Comparison of ENCODE assay signal across 9 cellular contexts in genomic region chr16:20903116-20903888, GRCh38. TPM values are rescaled to one million over a fixed set of nuclear protein-coding genes. Genes with fewer than 3 reads are reported as not detected.
A peak's percentile ranks its signal among the peaks of the same experiment; 100 is the strongest.
DNase-seq lines count a peak whose midpoint lies in the region; ATAC-seq, FAIRE-seq and TF ChIP-seq lines count a peak whose summit lies in the region.
"Had no signal": no experiment of that assay in that cellular context is flagged by ENCODE, and none has a peak within 500 bp of the region (broad histone marks: within the 10 kb centered on the region; RNA-seq: fewer than 3 reads in every experiment).

No MANE protein-coding gene starts in this region.

- H3K9ac ChIP-seq in PC-3 (ENCODE audit: low read length), result no peak overlapping the region
- H3K9ac ChIP-seq in endothelial cell of umbilical vein (replicated peaks; ENCODE audit: extremely low read depth, insufficient read depth, low read length), result peak overlapping the region; percentile 95
- H3K9ac ChIP-seq in skeletal muscle satellite cell (ENCODE audit: low read depth, low read length), result no peak overlapping the region

- no peaks in the 10 kb centered on the region for H3K27me3 ChIP-seq in GM06990 (replicated peaks; ENCODE audit: control insufficient read depth, insufficient read depth, low read length)
- H3K27me3 ChIP-seq in PC-3 (ENCODE audit: low read length), result no peaks in the 10 kb centered on the region
- H3K27me3 ChIP-seq in endothelial cell of umbilical vein (ENCODE audit: control insufficient read depth in 2 of 2, insufficient read depth in 2 of 2, low read length in 2 of 2), result no peaks in the 10 kb centered on the region
- no peaks in the 10 kb centered on the region for H3K27me3 ChIP-seq in skeletal muscle satellite cell (ENCODE audit: control insufficient read depth, insufficient read depth, low read length)

- H3K4me1 ChIP-seq in PC-3 (ENCODE audit: insufficient read depth, low read length) (peaks cover 79% of the 10 kb centered on the region), endothelial cell of umbilical vein (ENCODE audit: control insufficient read depth, extremely low read depth, insufficient read depth, low read length) (peaks cover 74% of the 10 kb centered on the region), skeletal muscle satellite cell (ENCODE audit: control insufficient read depth, insufficient read depth, low read length) (peaks cover 71% of the 10 kb centered on the region)

- peak overlapping the region; percentile 71 for H3K4me2 ChIP-seq in PC-3 (ENCODE audit: low read length)
- peak overlapping the region; percentile 81 for H3K4me2 ChIP-seq in endothelial cell of umbilical vein (ENCODE audit: insufficient read depth, low read length)
- peak overlapping the region; percentile 44 for H3K4me2 ChIP-seq in skeletal muscle satellite cell (ENCODE audit: low read length)

- peak overlapping the region; percentile 16 for H3K4me3 ChIP-seq in GM06990 (replicated peaks; ENCODE audit: low read depth, low read length)
- no peak overlapping the region for H3K4me3 ChIP-seq in PC-3 (ENCODE audit: low read length)
- no peak overlapping the region for H3K4me3 ChIP-seq in endothelial cell of umbilical vein (replicated peaks in 1 of 3; ENCODE audit: insufficient read depth in 1 of 3, low read depth in 1 of 3, low read length in 3 of 3)
- no peak overlapping the region for H3K4me3 ChIP-seq in skeletal muscle satellite cell (ENCODE audit: low read length)

- H4K20me1 ChIP-seq in PC-3 (ENCODE audit: low read length) (peaks cover 3% of the 10 kb centered on the region; the same call in 1 of the 2 replicates), endothelial cell of umbilical vein (replicated peaks; ENCODE audit: control insufficient read depth, extremely low read depth, insufficient read depth, low read length) (no peaks in the 10 kb centered on the region)

- POLR2A ChIA-PET in PC-3 (lab: Charles Lee; ENCODE audit: unreplicated experiment) (interaction anchor here (0.5 kb wide), 1 partner anchor 178 kb away, joined by 3 read pairs; no protein-coding TSS in a partner anchor), endothelial cell of umbilical vein (lab: Charles Lee) (interaction anchor here (0.5 kb wide), 1 partner anchor 135 kb away, joined by 3 read pairs; no protein-coding TSS in a partner anchor)

- BruUV-seq in PC-3 (replicated peaks; lab: Mats Ljungman, UMichigan), result no TSS peak
- no TSS peak for BruUV-seq in endothelial cell of umbilical vein (replicated peaks; lab: Mats Ljungman, UMichigan)

- ATAC-seq in PC-3, result no peak

- no peaks in the 10 kb centered on the region; the same call in 1 of the 2 replicates for H3K36me3 ChIP-seq in GM06990 (ENCODE audit: control insufficient read depth, insufficient read depth, low read length)
- H3K36me3 ChIP-seq in PC-3 (ENCODE audit: low read depth, low read length), result no peaks in the 10 kb centered on the region
- H3K36me3 ChIP-seq in endothelial cell of umbilical vein (ENCODE audit: control insufficient read depth in 2 of 2, extremely low read depth in 1 of 2, insufficient read depth in 2 of 2, low read length in 2 of 2), result no peaks in the 10 kb centered on the region
- H3K36me3 ChIP-seq in skeletal muscle satellite cell (ENCODE audit: insufficient read depth, low read length), result no peaks in the 10 kb centered on the region

- no peak overlapping the region for H2AFZ ChIP-seq in PC-3 (ENCODE audit: low read length)
- no peak overlapping the region for H2AFZ ChIP-seq in endothelial cell of umbilical vein (ENCODE audit: low read depth, low read length)

- H3F3A ChIP-seq in PC-3 (ENCODE audit: low read length, unreplicated experiment), result peaks cover 10% of the 10 kb centered on the region

- TF ChIP-seq CTCF in GM06990 (IDR thresholded peaks at IDR 0.05; ENCODE audit: insufficient read depth, low read length, poor library complexity, severe bottlenecking), result no peak
- TF ChIP-seq CTCF in PC-3 (conservative IDR thresholded peaks at IDR 0.05; ENCODE audit: low read depth, low read length), result no peak
- TF ChIP-seq CTCF in endothelial cell of umbilical vein (IDR thresholded peaks at IDR 0.05; ENCODE audit: extremely low read depth in 1 of 2, insufficient read depth in 1 of 2, low read depth in 1 of 2, low read length in 2 of 2), result no peak

- no peaks in the 10 kb centered on the region for H3K9me2 ChIP-seq in PC-3 (replicated peaks; ENCODE audit: low read length)

- H3K9me3 ChIP-seq in PC-3 (ENCODE audit: low read length) (no peaks in the 10 kb centered on the region), endothelial cell of umbilical vein (replicated peaks; ENCODE audit: control insufficient read depth, insufficient read depth, low read length) (no peaks in the 10 kb centered on the region), skeletal muscle satellite cell (replicated peaks; ENCODE audit: low read length) (no peaks in the 10 kb centered on the region)

- TF ChIP-seq POLR2A in endothelial cell of umbilical vein (IDR thresholded peaks at IDR 0.05; ENCODE audit: low read depth, low read length), result no peak

- dilution Hi-C loops in endothelial cell of umbilical vein (cut with MboI; ENCODE audit: extremely low pct_ligation_motif_present, low sequenced_read_pairs), result no loop called here

- peak; percentile 4 for FAIRE-seq in endothelial cell of umbilical vein (lab: Jason Lieb, UNC)
- FAIRE-seq: GM12891 had no signal

- no peak for DNase-seq in GM06990 (ENCODE audit: extremely low read depth, insufficient read length)
- DNase-seq in PC-3, result no peak
- DNase-seq in endothelial cell of umbilical vein (ENCODE audit: low read depth, low spot score), result peak; percentile 43
- no peak for DNase-seq in activated effector memory CD4-positive, alpha-beta T cell treated with Interleukin-2 at 50 U/mL for 16 hours
- no peak for DNase-seq in medulla oblongata (ENCODE audit: extremely low spot score)
- DNase-seq in SKM-1 (lab: John Stamatoyannopoulos, UW; ENCODE audit: unreplicated experiment), result no peak
- DNase-seq in ecto neural progenitor cell (ENCODE audit: low spot score), result no peak

- intact Hi-C loops in PC-3 (cut with micrococcal nuclease), result no loop called here
- intact Hi-C loops in endothelial cell of umbilical vein (cut with micrococcal nuclease), result loop anchor here (5.0 kb wide), 4 partner anchors 96 to 1289 kb away; partner anchors contain the start of genes ERI2, REXO5 and THUMPD1

- CTCF ChIA-PET in PC-3 (lab: Charles Lee) (no interaction called here), endothelial cell of umbilical vein (lab: Charles Lee) (interaction anchor here (0.7 to 2.9 kb wide), 8 partner anchors 18 to 98 kb away, joined by 3 to 22 read pairs (median 4); no protein-coding TSS in a partner anchor)

- H3K79me2 ChIP-seq in PC-3 (ENCODE audit: low read length) (peaks cover 76% of the 10 kb centered on the region), endothelial cell of umbilical vein (ENCODE audit: control insufficient read depth, insufficient read depth, low read length) (peaks cover 35% of the 10 kb centered on the region)

- H3K9me1 ChIP-seq in endothelial cell of umbilical vein (replicated peaks; ENCODE audit: control insufficient read depth, extremely low read depth, insufficient read depth, low read length), result no peaks in the 10 kb centered on the region

- H3K27ac ChIP-seq in PC-3 (ENCODE audit: low read length) (peak overlapping the region; percentile 82), endothelial cell of umbilical vein (ENCODE audit: insufficient read depth, low read depth, low read length) (peak overlapping the region; percentile 100)

TF ChIP-seq in endothelial cell of umbilical vein, 7 proteins besides CTCF, POLR2A, EP300 and RAD21:
- TF ChIP-seq FOS (IDR thresholded peaks at IDR 0.05; ENCODE audit: borderline replicate concordance, insufficient read depth, low read length) (no peak), EZH2 (IDR thresholded peaks at IDR 0.05; ENCODE audit: borderline replicate concordance, low read depth, low read length, severe bottlenecking) (no peak), GATA2 (IDR thresholded peaks at IDR 0.05; ENCODE audit: insufficient read depth, insufficient read length, low read depth, low read length) (no peak), MAX (IDR thresholded peaks at IDR 0.05; ENCODE audit: insufficient read depth, insufficient read length) (no peak), POLR2AphosphoS5 (IDR thresholded peaks at IDR 0.05; ENCODE audit: insufficient read depth, low read depth, low read length) (no peak), MYC (IDR thresholded peaks at IDR 0.05; ENCODE audit: low read depth, low read length) (no peak), JUN (IDR thresholded peaks at IDR 0.05; ENCODE audit: borderline replicate concordance, insufficient read depth, insufficient read length, low read depth) (no peak)

RNA-seq across cellular contexts. Expression of gene LYRM1, which starts 2.7 kb away (rescaled TPM):
- total RNA-seq in PC-3 (2014; rRNA removed), result 21.9 and 35.1 TPM in 2 replicates
- 28.4 and 29.1 TPM in 2 replicates for total RNA-seq in endothelial cell of umbilical vein
- 13.8 and 20.4 TPM in 2 replicates for polyA plus RNA-seq in endothelial cell of umbilical vein
- polyA plus RNA-seq in endothelial cell of umbilical vein (2011; cell fraction: cytosol; rRNA removed), result 34.3 and 34.7 TPM in 2 replicates
- polyA plus RNA-seq in endothelial cell of umbilical vein (2011; cell fraction: nucleus; rRNA removed), result 16.3 and 18.2 TPM in 2 replicates
- polyA plus RNA-seq in endothelial cell of umbilical vein (2012), result 45.2 and 45.3 TPM in 2 replicates
- polyA minus RNA-seq in endothelial cell of umbilical vein, result 10.3 and 13.5 TPM in 2 replicates
- 9.3 TPM for polyA minus RNA-seq in endothelial cell of umbilical vein (2011; cell fraction: cytosol; rRNA and poly(A)+ RNA removed)
- polyA minus RNA-seq in endothelial cell of umbilical vein (2011; cell fraction: nucleus; rRNA and poly(A)+ RNA removed), result 6.7 and 7.1 TPM in 2 replicates
- total RNA-seq in skeletal muscle satellite cell (2012; rRNA removed), result 50.5 and 66.7 TPM in 2 replicates

RNA-seq across cellular contexts. Expression of gene DCUN1D3, which starts 3.1 kb away (rescaled TPM):
- total RNA-seq in PC-3 (2014; rRNA removed) (8.5 and 10.5 TPM in 2 replicates), endothelial cell of umbilical vein (35.0 and 39.6 TPM in 2 replicates)
- polyA plus RNA-seq in endothelial cell of umbilical vein, result 8.8 and 10.4 TPM in 2 replicates
- polyA plus RNA-seq in endothelial cell of umbilical vein (2011; cell fraction: cytosol; rRNA removed), result 13.5 and 14.2 TPM in 2 replicates
- polyA plus RNA-seq in endothelial cell of umbilical vein (2011; cell fraction: nucleus; rRNA removed), result 28.5 and 31.3 TPM in 2 replicates
- 15.7 and 16.5 TPM in 2 replicates for polyA plus RNA-seq in endothelial cell of umbilical vein (2012)
- polyA minus RNA-seq in endothelial cell of umbilical vein, result 40.9 and 43.9 TPM in 2 replicates
- 1.6 TPM for polyA minus RNA-seq in endothelial cell of umbilical vein (2011; cell fraction: cytosol; rRNA and poly(A)+ RNA removed)
- polyA minus RNA-seq in endothelial cell of umbilical vein (2011; cell fraction: nucleus; rRNA and poly(A)+ RNA removed), result 40.7 and 47.7 TPM in 2 replicates
- 28.2 and 29.4 TPM in 2 replicates for total RNA-seq in skeletal muscle satellite cell (2012; rRNA removed)
